Comparison of ENCODE assay signal across 8 cellular contexts in genomic region chr7:76291346-76292205, GRCh38. TPM values are rescaled to one million over a fixed set of nuclear protein-coding genes. Genes with fewer than 3 reads are reported as not detected.
DNase-seq lines count a peak whose midpoint lies in the region; ATAC-seq lines count a peak whose summit lies in the region.

No MANE protein-coding gene starts in this region.

- peaks cover 15% of the 10 kb centered on the region for H3K4me1 Mint-ChIP-seq in activated CD8-positive, alpha-beta T cell treated with anti-CD3 and anti-CD28 coated beads, Interleukin-2, amount 10 ng/mL, durations not matched to agents 7 days and 5 days (ENCODE audit: low read depth)

- no peaks in the 10 kb centered on the region for H3K9me3 Mint-ChIP-seq in activated CD8-positive, alpha-beta T cell treated with anti-CD3 and anti-CD28 coated beads, Interleukin-2, amount 10 ng/mL, durations not matched to agents 7 days and 5 days (ENCODE audit: insufficient read depth)

- H3K36me3 ChIP-seq in BLaER1, result no peaks in the 10 kb centered on the region
- no peaks in the 10 kb centered on the region for H3K36me3 ChIP-seq in effector memory CD4-positive, alpha-beta T cell (ENCODE audit: control insufficient read depth, insufficient read depth, low read length)
- no peaks in the 10 kb centered on the region for H3K36me3 ChIP-seq in mesenchymal stem cell (ENCODE audit: control insufficient read depth in 1 of 2, insufficient read depth in 2 of 2, low read depth in 1 of 2, low read length in 2 of 2)

- H3K4me3 ChIP-seq in BLaER1 (peak overlapping the region; percentile 56), mesenchymal stem cell (ENCODE audit: insufficient read depth in 1 of 2, low read depth in 1 of 2, low read length in 2 of 2) (peak overlapping the region in 1 of 2 experiments; percentile 62)
- no peak overlapping the region for H3K4me3 ChIP-seq in effector memory CD4-positive, alpha-beta T cell (ENCODE audit: insufficient read depth, low read depth, low read length, poor library complexity, severe bottlenecking)

- peak overlapping the region; percentile 72 for H3K27ac Mint-ChIP-seq in activated CD8-positive, alpha-beta T cell treated with anti-CD3 and anti-CD28 coated beads, Interleukin-2, amount 10 ng/mL, durations not matched to agents 7 days and 5 days

- CTCF ChIA-PET in activated CD8-positive, alpha-beta T cell treated with anti-CD3 and anti-CD28 coated beads, Interleukin-2, amount 10 ng/mL, durations not matched to agents 7 days and 5 days (lab: Charles Lee), result interaction anchor here (0.7 to 3.4 kb wide), 19 partner anchors 8 to 113 kb away, joined by 3 to 93 read pairs (median 6); partner anchors contain the start of genes HSPB1 and YWHAG

- H3K79me1 ChIP-seq in mesenchymal stem cell (replicated peaks; ENCODE audit: low read length, poor library complexity, severe bottlenecking), result no peaks in the 10 kb centered on the region

- H3K27ac ChIP-seq in BLaER1 (peak overlapping the region; percentile 82), mesenchymal stem cell (ENCODE audit: low read length, poor library complexity, severe bottlenecking) (peak overlapping the region; percentile 91)
- H3K27ac ChIP-seq in effector memory CD4-positive, alpha-beta T cell (ENCODE audit: insufficient read depth, low read length, poor library complexity, severe bottlenecking), result no peak overlapping the region

- H3K23ac ChIP-seq in mesenchymal stem cell (ENCODE audit: low read length in 2 of 2), result peak overlapping the region in 1 of 2 experiments; percentile 36

- H3K14ac ChIP-seq in mesenchymal stem cell (ENCODE audit: low read length in 2 of 2), result peak overlapping the region; percentile 62 to 63

- 12% methylated on average over 28 of the region's 30 CpGs for WGBS in mesenchymal stem cell

- no peaks in the 10 kb centered on the region for H3K36me3 Mint-ChIP-seq in activated CD8-positive, alpha-beta T cell treated with anti-CD3 and anti-CD28 coated beads, Interleukin-2, amount 10 ng/mL, durations not matched to agents 7 days and 5 days (ENCODE audit: low read depth)

- peak overlapping the region; percentile 100 for H4K91ac ChIP-seq in mesenchymal stem cell (ENCODE audit: low read length)

- DNase-seq in NCI-H82 (lab: John Stamatoyannopoulos, UW) (peak; percentile 84), mesenchymal stem cell (peak; percentile 99)
- DNase-seq in activated CD8-positive, alpha-beta T cell treated with anti-CD3 and anti-CD28 coated beads, Interleukin-2, amount 10 ng/mL, durations not matched to agents 7 days and 5 days, result peak; percentile 91
- DNase-seq in effector memory CD4-positive, alpha-beta T cell, result peak; percentile 67 to 70 (median 69)
- DNase-seq in stimulated activated CD8-positive, alpha-beta memory T cell treated with anti-CD3 and anti-CD28 coated beads, Interleukin-12 subunit alpha, Interleukin-12 subunit beta, amount 100 ng/mL, for 1 hour (ENCODE audit: low read depth), result peak; percentile 79

- H2BK15ac ChIP-seq in mesenchymal stem cell (ENCODE audit: low read depth, poor library complexity, severe bottlenecking), result peak overlapping the region; percentile 95

- H3K27me3 Mint-ChIP-seq in activated CD8-positive, alpha-beta T cell treated with anti-CD3 and anti-CD28 coated beads, Interleukin-2, amount 10 ng/mL, durations not matched to agents 7 days and 5 days (ENCODE audit: low read depth), result peaks cover 4% of the 10 kb centered on the region

- peak overlapping the region; percentile 97 for H4K8ac ChIP-seq in mesenchymal stem cell (ENCODE audit: low read length)

- H3K4me2 ChIP-seq in BLaER1 (peak overlapping the region; percentile 98), mesenchymal stem cell (ENCODE audit: low read length, poor library complexity, severe bottlenecking) (peak overlapping the region; percentile 57)

- peak overlapping the region; percentile 96 for H2AK5ac ChIP-seq in mesenchymal stem cell (ENCODE audit: low read length, severe bottlenecking)

- peak overlapping the region; percentile 92 to 99 for H3K18ac ChIP-seq in mesenchymal stem cell (ENCODE audit: low read depth in 1 of 2, low read length in 2 of 2)

- H2BK120ac ChIP-seq in mesenchymal stem cell (ENCODE audit: low read depth, low read length), result peak overlapping the region; percentile 98

- POLR2A ChIA-PET in activated CD8-positive, alpha-beta T cell treated with anti-CD3 and anti-CD28 coated beads, Interleukin-2, amount 10 ng/mL, durations not matched to agents 7 days and 5 days (lab: Charles Lee), result interaction anchor here (1.1 to 1.3 kb wide), 2 partner anchors 12 to 26 kb away, joined by 4 to 8 read pairs; no protein-coding TSS in a partner anchor

- H2AFZ ChIP-seq in mesenchymal stem cell (ENCODE audit: low read depth, low read length), result no peak overlapping the region

- peak overlapping the region; percentile 91 for H2BK5ac ChIP-seq in mesenchymal stem cell (ENCODE audit: low read depth, low read length, poor library complexity, severe bottlenecking)

- H2BK12ac ChIP-seq in mesenchymal stem cell (ENCODE audit: low read length in 2 of 2), result peak overlapping the region; percentile 88 to 99

- H4K20me1 ChIP-seq in BLaER1, result no peaks in the 10 kb centered on the region

- H3K4me1 ChIP-seq in BLaER1 (peaks cover 90% of the 10 kb centered on the region), mesenchymal stem cell (ENCODE audit: control insufficient read depth, insufficient read depth, low read depth, low read length) (peaks cover 33% of the 10 kb centered on the region)
- H3K4me1 ChIP-seq in effector memory CD4-positive, alpha-beta T cell (ENCODE audit: control insufficient read depth, insufficient read depth, low read length, poor library complexity, severe bottlenecking), result peaks cover 4% of the 10 kb centered on the region

- no peak overlapping the region for H3K4me3 Mint-ChIP-seq in activated CD8-positive, alpha-beta T cell treated with anti-CD3 and anti-CD28 coated beads, Interleukin-2, amount 10 ng/mL, durations not matched to agents 7 days and 5 days

- peak overlapping the region; percentile 90 to 96 for H3K4ac ChIP-seq in mesenchymal stem cell (ENCODE audit: low read depth in 1 of 2, low read length in 2 of 2)

- H3K9me3 ChIP-seq in BLaER1 (no peaks in the 10 kb centered on the region), mesenchymal stem cell (ENCODE audit: control insufficient read depth, low read length) (no peaks in the 10 kb centered on the region)
- H3K9me3 ChIP-seq in effector memory CD4-positive, alpha-beta T cell (ENCODE audit: control insufficient read depth, low read length), result no peaks in the 10 kb centered on the region

- H3K9ac ChIP-seq in BLaER1 (peak overlapping the region; percentile 71), mesenchymal stem cell (ENCODE audit: low read length) (peak overlapping the region; percentile 88)

- H3K27me3 ChIP-seq in BLaER1 (no peaks in the 10 kb centered on the region), mesenchymal stem cell (ENCODE audit: control insufficient read depth in 1 of 2, insufficient read depth in 1 of 2, low read length in 2 of 2) (no peaks in the 10 kb centered on the region)
- H3K27me3 ChIP-seq in effector memory CD4-positive, alpha-beta T cell (replicated peaks; ENCODE audit: control insufficient read depth, insufficient read depth, low read length, poor library complexity, severe bottlenecking), result no peaks in the 10 kb centered on the region

- ATAC-seq in GM19023 (IDR thresholded peaks at IDR 0.05; ENCODE audit: unreplicated experiment) (peak; percentile 81), HG03432 (IDR thresholded peaks at IDR 0.05; ENCODE audit: unreplicated experiment) (peak; percentile 83)
- peak; percentile 88 for ATAC-seq in activated CD8-positive, alpha-beta T cell treated with anti-CD3 and anti-CD28 coated beads, Interleukin-2, amount 10 ng/mL, durations not matched to agents 7 days and 5 days

RNA-seq across cellular contexts. Expression of gene HSPB1, which starts 10.9 kb away (rescaled TPM):
- 10 to 100 TPM; 37.2 to 40.4 TPM for total RNA-seq in activated CD8-positive, alpha-beta T cell treated with anti-CD3 and anti-CD28 coated beads, Interleukin-2, amount 10 ng/mL, durations not matched to agents 7 days and 5 days
- 794 TPM for polyA plus RNA-seq in mesenchymal stem cell (2013, experiment 1 of 2)
- polyA plus RNA-seq in mesenchymal stem cell (2013, experiment 2 of 2), result 815 TPM
